8 cellular contexts compared by ENCODE assay signal in the genomic region with DNA sequence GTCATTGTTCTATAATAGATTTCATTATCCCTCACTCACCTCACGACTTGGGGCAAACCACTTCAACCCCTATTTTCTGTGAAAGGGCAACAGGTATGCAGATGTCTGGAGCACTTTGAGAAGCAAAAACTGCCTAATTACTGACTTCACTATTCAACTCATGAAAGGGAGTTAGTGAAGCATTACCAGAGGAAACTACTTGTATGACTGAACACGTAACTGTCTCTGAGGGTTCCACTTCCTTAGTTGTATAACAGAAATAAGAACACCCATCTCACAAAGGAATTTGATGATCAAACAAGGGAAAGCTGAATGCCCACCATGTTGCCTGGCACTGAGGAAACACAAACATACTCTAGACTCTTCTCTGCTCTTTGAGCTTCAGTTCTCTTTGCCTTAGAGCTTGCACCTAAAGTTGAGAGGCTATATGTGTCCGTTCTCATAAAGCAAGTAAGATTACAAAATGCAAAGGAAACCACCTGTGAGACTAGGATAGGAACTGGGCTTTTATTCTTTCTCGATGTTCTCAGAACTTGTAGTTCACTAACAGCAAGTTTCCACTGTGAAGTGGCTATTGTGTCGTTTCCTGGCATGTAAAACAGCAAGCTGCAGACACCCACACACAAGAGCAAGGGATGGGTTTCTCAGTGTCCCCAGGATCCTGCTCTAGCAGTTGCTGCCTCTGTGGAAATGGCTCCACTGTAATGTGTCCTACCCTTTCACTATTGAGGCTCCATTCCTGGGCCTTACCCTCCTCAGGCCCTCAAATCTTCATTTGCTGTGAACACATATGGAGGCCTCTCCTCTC. TPM values are rescaled to one million over a fixed set of nuclear protein-coding genes. Genes with fewer than 3 reads are reported as not detected.
A peak's percentile ranks its signal among the peaks of the same experiment; 100 is the strongest.
DNase-seq lines count a peak whose midpoint lies in the region; ATAC-seq, FAIRE-seq and TF ChIP-seq lines count a peak whose summit lies in the region.

No MANE protein-coding gene starts in this region.

- peak overlapping the region; percentile 99 for H3K27ac Mint-ChIP-seq in activated CD8-positive, alpha-beta T cell treated with anti-CD3 and anti-CD28 coated beads, Interleukin-2, amount 10 ng/mL, durations not matched to agents 7 days and 5 days
- H3K27ac Mint-ChIP-seq in naive thymus-derived CD8-positive, alpha-beta T cell: peak overlapping the region; percentile 98 to 99 (median 99)

- POLR2A ChIA-PET in activated CD8-positive, alpha-beta T cell treated with anti-CD3 and anti-CD28 coated beads, Interleukin-2, amount 10 ng/mL, durations not matched to agents 7 days and 5 days (lab: Charles Lee): interaction anchor here (0.8 to 6.2 kb wide), 10 partner anchors 9 to 128 kb away, joined by 3 to 146 read pairs (median 4); a partner anchor contains a TSS
- POLR2A ChIA-PET in naive thymus-derived CD8-positive, alpha-beta T cell (lab: Charles Lee): interaction anchor here (0.6 to 7.5 kb wide), 10 partner anchors 9 to 64 kb away, joined by 3 to 136 read pairs (median 5); a partner anchor contains a TSS

- DNase-seq in CD1c-positive myeloid dendritic cell (ENCODE audit: extremely low spot score) (peak; percentile 60), D721Med (ENCODE audit: insufficient read length, low spot score) (no peak), iPS-NIHi11 (ENCODE audit: low spot score) (no peak), HuH-7.5 (ENCODE audit: low spot score) (no peak)
- DNase-seq in activated CD8-positive, alpha-beta T cell treated with anti-CD3 and anti-CD28 coated beads, Interleukin-2, amount 10 ng/mL, durations not matched to agents 7 days and 5 days: peak; percentile 61
- DNase-seq in naive thymus-derived CD8-positive, alpha-beta T cell: peak in 9 of 10 donors; percentile 25 to 86 (median 67)

- FAIRE-seq in D721Med (lab: Jason Lieb, UNC): no peak

- H3K4me3 Mint-ChIP-seq in activated CD8-positive, alpha-beta T cell treated with anti-CD3 and anti-CD28 coated beads, Interleukin-2, amount 10 ng/mL, durations not matched to agents 7 days and 5 days: peak overlapping the region; percentile 99
- peak overlapping the region; percentile 96 to 100 (median 99) for H3K4me3 Mint-ChIP-seq in naive thymus-derived CD8-positive, alpha-beta T cell

- TF ChIP-seq CTCF in D721Med (IDR thresholded peaks at IDR 0.05; ENCODE audit: insufficient read depth, missing control alignments): no peak

- H3K4me1 Mint-ChIP-seq in activated CD8-positive, alpha-beta T cell treated with anti-CD3 and anti-CD28 coated beads, Interleukin-2, amount 10 ng/mL, durations not matched to agents 7 days and 5 days (ENCODE audit: low read depth): peaks cover 64% of the 10 kb centered on the region
- H3K4me1 Mint-ChIP-seq in naive thymus-derived CD8-positive, alpha-beta T cell: peaks cover 43 to 79% (median 68%) of the 10 kb centered on the region in 4 donors

- ATAC-seq in GM19035 (IDR thresholded peaks at IDR 0.05; ENCODE audit: unreplicated experiment) (peak; percentile 54), HG03108 (IDR thresholded peaks at IDR 0.05; ENCODE audit: unreplicated experiment) (peak; percentile 52)
- peak; percentile 29 for ATAC-seq in activated CD8-positive, alpha-beta T cell treated with anti-CD3 and anti-CD28 coated beads, Interleukin-2, amount 10 ng/mL, durations not matched to agents 7 days and 5 days
- ATAC-seq in naive thymus-derived CD8-positive, alpha-beta T cell: peak; percentile 43 to 60

- CTCF ChIA-PET in activated CD8-positive, alpha-beta T cell treated with anti-CD3 and anti-CD28 coated beads, Interleukin-2, amount 10 ng/mL, durations not matched to agents 7 days and 5 days (lab: Charles Lee): interaction anchor here (0.7 to 6.4 kb wide), 5 partner anchors 19 to 68 kb away, joined by 3 to 37 read pairs (median 7); a partner anchor contains a TSS

- peaks cover 45% of the 10 kb centered on the region for H3K36me3 Mint-ChIP-seq in activated CD8-positive, alpha-beta T cell treated with anti-CD3 and anti-CD28 coated beads, Interleukin-2, amount 10 ng/mL, durations not matched to agents 7 days and 5 days (ENCODE audit: low read depth)
- peaks cover 0 to 7% (median 0%) of the 10 kb centered on the region in 3 donors for H3K36me3 Mint-ChIP-seq in naive thymus-derived CD8-positive, alpha-beta T cell

- no peaks in the 10 kb centered on the region for H3K9me3 Mint-ChIP-seq in activated CD8-positive, alpha-beta T cell treated with anti-CD3 and anti-CD28 coated beads, Interleukin-2, amount 10 ng/mL, durations not matched to agents 7 days and 5 days (ENCODE audit: insufficient read depth)
- no peaks in the 10 kb centered on the region for H3K9me3 Mint-ChIP-seq in naive thymus-derived CD8-positive, alpha-beta T cell

- peaks cover 6% of the 10 kb centered on the region for H3K27me3 Mint-ChIP-seq in activated CD8-positive, alpha-beta T cell treated with anti-CD3 and anti-CD28 coated beads, Interleukin-2, amount 10 ng/mL, durations not matched to agents 7 days and 5 days (ENCODE audit: low read depth)
- H3K27me3 Mint-ChIP-seq in naive thymus-derived CD8-positive, alpha-beta T cell: no peaks in the 10 kb centered on the region

RNA-seq across cellular contexts. Expression of a gene that starts 2.6 kb away (rescaled TPM):
- 10 to 100 TPM; 39.6 to 42.4 TPM for total RNA-seq in activated CD8-positive, alpha-beta T cell treated with anti-CD3 and anti-CD28 coated beads, Interleukin-2, amount 10 ng/mL, durations not matched to agents 7 days and 5 days
- total RNA-seq in naive thymus-derived CD8-positive, alpha-beta T cell: 100 to 1,000 TPM; 136 to 138 TPM
- polyA plus RNA-seq in naive thymus-derived CD8-positive, alpha-beta T cell: 10 to 100 TPM; 79.3 to 89.5 (median 82.0) TPM

Comparison
In these comparisons a context has a peak if more than half of its experiments do, and no peak if none do; other contexts are left out.
1. DNase-seq: peak in CD1c-positive myeloid dendritic cell (single experiment), activated CD8-positive, alpha-beta T cell treated with anti-CD3 and anti-CD28 coated beads, Interleukin-2, amount 10 ng/mL, durations not matched to agents 7 days and 5 days (single experiment) and naive thymus-derived CD8-positive, alpha-beta T cell (9 of 10); none in D721Med (single experiment), iPS-NIHi11 (single experiment) and HuH-7.5 (single experiment).
2. Peak in every context shown above with its lines, with median percentiles within 50 percentile points of each other: ATAC-seq.